8 cellular contexts compared by ENCODE assay signal in the genomic region with DNA sequence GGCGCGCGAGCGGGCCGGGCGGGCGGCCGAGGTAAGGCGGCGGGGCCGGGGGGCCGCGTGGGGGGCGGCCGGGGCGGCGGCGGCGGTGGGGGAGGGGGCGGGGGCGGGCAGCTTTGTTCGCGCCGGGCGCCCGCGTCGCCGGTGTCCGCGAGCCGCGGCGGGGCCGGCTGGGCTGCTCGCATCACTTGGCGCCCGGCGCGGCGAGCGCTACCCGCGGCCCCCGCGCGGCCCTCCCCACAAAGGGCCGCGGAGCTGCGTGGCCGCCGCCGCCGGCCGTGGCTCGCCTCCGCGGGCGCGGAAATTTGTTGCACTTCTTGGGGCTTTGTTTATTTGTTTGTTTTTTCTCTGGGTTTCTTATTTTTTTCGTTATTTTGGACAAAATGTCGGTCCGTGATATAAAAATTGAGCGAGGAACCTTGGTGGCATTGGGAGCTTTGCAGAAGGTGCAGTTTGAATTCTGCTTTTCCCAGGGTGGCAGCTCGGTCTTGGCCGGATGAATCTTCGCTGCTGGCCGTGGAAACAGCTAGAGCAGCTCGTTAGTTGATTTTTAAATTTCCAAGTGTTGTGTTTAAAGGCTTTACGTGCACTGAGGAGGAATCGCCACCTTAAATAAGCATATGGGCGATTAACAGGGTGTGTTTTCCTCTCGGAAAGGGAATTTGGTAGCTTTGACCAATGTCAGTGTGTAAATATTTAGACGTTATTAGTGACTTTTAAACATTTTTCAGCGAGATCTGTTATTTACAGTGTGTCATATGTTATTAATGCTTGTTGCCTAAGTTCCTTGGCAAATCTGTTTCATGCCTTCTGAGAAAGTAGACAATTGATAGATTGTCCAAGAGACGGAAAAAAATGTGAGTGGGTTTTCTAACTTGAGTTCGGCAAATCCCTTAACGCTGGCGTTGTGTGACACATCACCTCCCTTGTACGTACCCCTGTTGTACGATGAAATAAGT. TPM values are rescaled to one million over a fixed set of nuclear protein-coding genes. Genes with fewer than 3 reads are reported as not detected.
DNase-seq lines count a peak whose midpoint lies in the region; ATAC-seq and TF ChIP-seq lines count a peak whose summit lies in the region.

No MANE protein-coding gene starts in this region.

- H3K4me1 ChIP-seq in foreskin keratinocyte (peaks cover 21% of the 10 kb centered on the region), vagina (peaks cover 37% of the 10 kb centered on the region)

- DNase-seq in COR-L47 (lab: John Stamatoyannopoulos, UW) (peak; percentile 44), NCI-H2227 (lab: John Stamatoyannopoulos, UW; ENCODE audit: unreplicated experiment) (peak; percentile 64), foreskin keratinocyte (peak in 1 of 2 donors; percentile 36), neural crest cell (ENCODE audit: low read depth, low spot score) (no peak), vagina (ENCODE audit: extremely low spot score in 2 of 2) (no peak)
- peak; percentile 46 to 48 for DNase-seq in activated T-cell treated with anti-CD3 and anti-CD28 coated beads, Interleukin-2, amount 50 U/mL, for 72 hours

- peak overlapping the region; percentile 75 to 83 for H3K4me3 ChIP-seq in vagina

- no peaks in the 10 kb centered on the region for H3K9me3 Mint-ChIP-seq in activated T-cell treated with anti-CD3 and anti-CD28 coated beads, Interleukin-2, amount 50 U/mL, for 72 hours
- H3K9me3 Mint-ChIP-seq in neural crest cell, result no peaks in the 10 kb centered on the region

- intact Hi-C loops in vagina (cut with DNase I), result no loop called here

- H3K27me3 ChIP-seq in foreskin keratinocyte (no peaks in the 10 kb centered on the region), vagina (no peaks in the 10 kb centered on the region)

- no peaks in the 10 kb centered on the region for H3K9me3 ChIP-seq in vagina

- ATAC-seq in GM21528 (IDR thresholded peaks at IDR 0.05; ENCODE audit: low FRiP score, unreplicated experiment) (peak; percentile 10), foreskin keratinocyte (peak; percentile 29), esophagus mucosa (no peak)
- peak; percentile 30 to 35 for ATAC-seq in activated T-cell treated with anti-CD3 and anti-CD28 coated beads, Interleukin-2, amount 50 U/mL, for 72 hours (replicated peaks in 1 of 2)

- H3K4me1 Mint-ChIP-seq in activated T-cell treated with anti-CD3 and anti-CD28 coated beads, Interleukin-2, amount 50 U/mL, for 72 hours (ENCODE audit: low read depth), result peaks cover 56% of the 10 kb centered on the region
- H3K4me1 Mint-ChIP-seq in neural crest cell, result peaks cover 65% of the 10 kb centered on the region

- peaks cover 7% of the 10 kb centered on the region for H3K27me3 Mint-ChIP-seq in activated T-cell treated with anti-CD3 and anti-CD28 coated beads, Interleukin-2, amount 50 U/mL, for 72 hours (ENCODE audit: low read depth)
- H3K27me3 Mint-ChIP-seq in neural crest cell (ENCODE audit: low read depth), result no peaks in the 10 kb centered on the region

- H3K36me3 Mint-ChIP-seq in activated T-cell treated with anti-CD3 and anti-CD28 coated beads, Interleukin-2, amount 50 U/mL, for 72 hours (ENCODE audit: insufficient read depth in 2 of 2), result peaks cover 3 to 12% of the 10 kb centered on the region in 2 donors
- peaks cover 2% of the 10 kb centered on the region for H3K36me3 Mint-ChIP-seq in neural crest cell (ENCODE audit: low read depth)

- peak overlapping the region; percentile 100 for H3K27ac Mint-ChIP-seq in activated T-cell treated with anti-CD3 and anti-CD28 coated beads, Interleukin-2, amount 50 U/mL, for 72 hours
- peak overlapping the region; percentile 99 for H3K27ac Mint-ChIP-seq in neural crest cell (ENCODE audit: unreplicated experiment)

- H3K27ac ChIP-seq in foreskin keratinocyte (peak overlapping the region; percentile 28), vagina (peak overlapping the region; percentile 95)

- peak overlapping the region; percentile 99 to 100 for H3K4me3 Mint-ChIP-seq in activated T-cell treated with anti-CD3 and anti-CD28 coated beads, Interleukin-2, amount 50 U/mL, for 72 hours
- peak overlapping the region; percentile 96 for H3K4me3 Mint-ChIP-seq in neural crest cell

- no peak for TF ChIP-seq POLR2A in vagina (IDR thresholded peaks at IDR 0.05)

- no peaks in the 10 kb centered on the region for H3K36me3 ChIP-seq in vagina

- TF ChIP-seq CTCF in foreskin keratinocyte (conservative IDR thresholded peaks at IDR 0.05), result no peak
- no peak for TF ChIP-seq CTCF in neural crest cell (conservative IDR thresholded peaks at IDR 0.05)
- no peak for TF ChIP-seq CTCF in vagina (IDR thresholded peaks at IDR 0.05)

RNA-seq across cellular contexts. Expression of a gene that starts 0.8 kb away (rescaled TPM):
- total RNA-seq in activated T-cell treated with anti-CD3 and anti-CD28 coated beads, Interleukin-2, amount 50 U/mL, for 72 hours, result 10 to 100 TPM; 37.8 to 41.4 TPM
- total RNA-seq in foreskin keratinocyte (61.3 and 72.3 TPM in 2 replicates), neural crest cell (228 and 230 TPM in 2 replicates), vagina (59.9 TPM), esophagus mucosa (52.8 TPM)
- 85.4 and 89.0 TPM in 2 replicates for polyA plus RNA-seq in foreskin keratinocyte

Comparison
In these comparisons a context has a peak if more than half of its experiments do, and no peak if none do; other contexts are left out.
1. DNase-seq: peak in COR-L47 (single experiment), NCI-H2227 (single experiment) and activated T-cell treated with anti-CD3 and anti-CD28 coated beads, Interleukin-2, amount 50 U/mL, for 72 hours (2 of 2); none in neural crest cell (single experiment) and vagina (0 of 2).